ENCODE assay signal across 11 cellular contexts in genomic region chr16:73053038-73053378, GRCh38. TPM values are rescaled to one million over a fixed set of nuclear protein-coding genes. Genes with fewer than 3 reads are reported as not detected.
DNase-seq lines count a peak whose midpoint lies in the region; ATAC-seq and TF ChIP-seq lines count a peak whose summit lies in the region.
"Had no signal": no experiment of that assay in that cellular context is flagged by ENCODE, and none has a peak within 500 bp of the region (broad histone marks: within the 10 kb centered on the region; RNA-seq: fewer than 3 reads in every experiment).

No MANE protein-coding gene starts in this region.

- no peaks in the 10 kb centered on the region for H3K36me3 ChIP-seq in heart left ventricle
- no peaks in the 10 kb centered on the region for H3K36me3 ChIP-seq in esophagus (ENCODE audit: control insufficient read depth in 2 of 2, insufficient read depth in 2 of 2, low read length in 1 of 2)
- no peaks in the 10 kb centered on the region for H3K36me3 ChIP-seq in neuron (ENCODE audit: insufficient read depth, low read length)
- H3K36me3 ChIP-seq in upper lobe of right lung = no peaks in the 10 kb centered on the region
- H3K36me3 ChIP-seq: ovary, suprapubic skin had no signal

- intact Hi-C loops in heart left ventricle (cut with DNase I) = loop anchor here in 4 of 10 donors (5.0 to 10.0 kb wide), 5 partner anchors 61 to 221 kb away; no protein-coding TSS in a partner anchor
- intact Hi-C loops in Right ventricle myocardium superior (cut with DNase I) = loop anchor here (10.0 kb wide), 1 partner anchor 108 kb away; no protein-coding TSS in a partner anchor
- intact Hi-C loops in upper lobe of right lung (cut with DNase I) = no loop called here

- TF ChIP-seq POLR2A in heart left ventricle (IDR thresholded peaks at IDR 0.05) = no peak

- TF ChIP-seq CTCF in heart left ventricle (IDR thresholded peaks at IDR 0.05) (no peak), upper lobe of right lung (IDR thresholded peaks at IDR 0.05) (no peak)

- WGBS in heart left ventricle, 4 donors = 52 to 73% (median 64%) methylated on average over 5 of the region's 5 CpGs
- 77 to 81% methylated on average over 5 of the region's 5 CpGs for WGBS in esophagus, 2 donors

- ATAC-seq in heart left ventricle = no peak
- no peak for ATAC-seq in Right ventricle myocardium superior (ENCODE audit: poor library complexity)
- ATAC-seq in upper lobe of right lung = no peak

- H3K4me3 ChIP-seq in heart left ventricle (peak overlapping the region in 3 of 12 donors; percentile 15 to 22 (median 16)), esophagus (ENCODE audit: low read depth in 1 of 2, low read length in 2 of 2) (no peak overlapping the region), neuron (ENCODE audit: low read length) (peak overlapping the region; percentile 89), upper lobe of right lung (no peak overlapping the region)
- H3K4me3 ChIP-seq: ovary, suprapubic skin had no signal

- no peak overlapping the region for H2AFZ ChIP-seq in neuron (ENCODE audit: low read depth, low read length)

- H3K27me3 ChIP-seq in heart left ventricle = no peaks in the 10 kb centered on the region
- no peaks in the 10 kb centered on the region for H3K27me3 ChIP-seq in esophagus (ENCODE audit: control insufficient read depth in 1 of 2, insufficient read depth in 2 of 2, low read length in 2 of 2)
- no peaks in the 10 kb centered on the region for H3K27me3 ChIP-seq in neuron (ENCODE audit: insufficient read depth, low read length)
- no peaks in the 10 kb centered on the region for H3K27me3 ChIP-seq in upper lobe of right lung
- H3K27me3 ChIP-seq: ovary, suprapubic skin had no signal

- H3K27ac ChIP-seq in heart left ventricle (peak overlapping the region; percentile 86 to 98 (median 94)), esophagus (ENCODE audit: low read depth in 2 of 2, low read length in 1 of 2) (peak overlapping the region; percentile 29 to 45), upper lobe of right lung (peak overlapping the region; percentile 70)

- H3K4me1 ChIP-seq in heart left ventricle = peaks cover 3 to 80% (median 46%) of the 10 kb centered on the region in 12 donors
- peaks cover 0 to 3% of the 10 kb centered on the region in 2 donors for H3K4me1 ChIP-seq in esophagus (ENCODE audit: control insufficient read depth in 2 of 2, insufficient read depth in 2 of 2, low read length in 1 of 2)
- peaks cover 84% of the 10 kb centered on the region for H3K4me1 ChIP-seq in neuron (ENCODE audit: insufficient read depth, low read length)
- H3K4me1 ChIP-seq in upper lobe of right lung = peaks cover 54% of the 10 kb centered on the region

- DNase-seq in heart left ventricle = no peak
- DNase-seq in Right ventricle myocardium superior = no peak
- DNase-seq in upper lobe of right lung = no peak
- DNase-seq in C1 segment of cervical spinal cord (lab: John Stamatoyannopoulos, UW) = no peak
- DNase-seq in activated CD4-positive, alpha-beta T cell treated with anti-CD3 and anti-CD28 coated beads, Interleukin-2, amount 50 U/mL, for 1 hour = no peak
- no peak for DNase-seq in NAMALWA (ENCODE audit: low spot score)
- DNase-seq: 8988T, ovary had no signal

- H3K9me3 ChIP-seq in heart left ventricle (no peaks in the 10 kb centered on the region), esophagus (ENCODE audit: control insufficient read depth in 2 of 2, insufficient read depth in 1 of 2, low read depth in 1 of 2, low read length in 1 of 2) (no peaks in the 10 kb centered on the region), neuron (ENCODE audit: low read length) (no peaks in the 10 kb centered on the region), upper lobe of right lung (no peaks in the 10 kb centered on the region)
- H3K9me3 ChIP-seq: ovary, suprapubic skin had no signal

RNA-seq across cellular contexts. Expression of gene ZFHX3, which starts 5.1 kb away (rescaled TPM):
- total RNA-seq in heart left ventricle = 10 to 100 TPM in 6 of 9 donors, 1 to 10 TPM in 3; 7.8 to 21.6 (median 14.5) TPM
- 1 to 10 TPM; 3.8 to 4.0 TPM for polyA plus RNA-seq in heart left ventricle
- total RNA-seq in Right ventricle myocardium superior = 8.3 TPM
- 1 to 10 TPM in 1 of 2 donors, under 1 TPM in 1; 0.62 to 1.1 TPM for polyA plus RNA-seq in esophagus
- total RNA-seq in upper lobe of right lung = 29.0 TPM

Comparison
In these comparisons a context has a peak if more than half of its experiments do, and no peak if none do; other contexts are left out.
1. H3K27ac ChIP-seq: peak in every context shown above with its lines; median percentile 94 in heart left ventricle; 70 in upper lobe of right lung; 37 in esophagus.